8 cellular contexts compared by ENCODE assay signal in genomic region chr19:16417660-16418596, GRCh38. TPM values are rescaled to one million over a fixed set of nuclear protein-coding genes. Genes with fewer than 3 reads are reported as not detected.
DNase-seq lines count a peak whose midpoint lies in the region; ATAC-seq and TF ChIP-seq lines count a peak whose summit lies in the region.

No MANE protein-coding gene starts in this region.

- H3K4me2 ChIP-seq in DOHH2 (ENCODE audit: low read length) (no peak overlapping the region), hepatocyte (no peak overlapping the region)

- H3F3A ChIP-seq in DOHH2 (ENCODE audit: control insufficient read depth, insufficient read depth) = no peaks in the 10 kb centered on the region

- WGBS in hepatocyte (ENCODE audit: low lambda C conversion rate, missing lambda C conversion rate) = 70% methylated on average over 33 of the region's 33 CpGs

- H3K4me3 ChIP-seq in DOHH2 (ENCODE audit: low read length) (no peak overlapping the region), hepatocyte (no peak overlapping the region)

- H3K9me3 ChIP-seq in DOHH2 (ENCODE audit: control insufficient read depth, insufficient read depth, low read length) = no peaks in the 10 kb centered on the region
- H3K9me3 ChIP-seq in hepatocyte (ENCODE audit: low read depth) = no peaks in the 10 kb centered on the region

- peak; percentile 97 for TF ChIP-seq CTCF in DOHH2 (IDR thresholded peaks at IDR 0.05; ENCODE audit: low read depth, low read length, poor library complexity, severe bottlenecking)
- TF ChIP-seq CTCF in hepatocyte (IDR thresholded peaks at IDR 0.05; ENCODE audit: poor library complexity) = peak; percentile 63

- no peak overlapping the region for H3K27ac ChIP-seq in DOHH2 (ENCODE audit: low read depth, low read length)
- no peak overlapping the region for H3K27ac ChIP-seq in hepatocyte

- DNase-seq in HT1080 (ENCODE audit: low read depth) = peak; percentile 51
- DNase-seq in T-helper 9 cell = peak; percentile 60
- peak; percentile 2 for DNase-seq in amniotic stem cell (lab: John Stamatoyannopoulos, UW)
- peak; percentile 75 for DNase-seq in hepatocyte (ENCODE audit: low spot score)
- peak; percentile 35 to 53 for DNase-seq in stimulated activated CD4-positive, alpha-beta T cell treated with anti-CD3 and anti-CD28 coated beads, Interleukin-12 subunit alpha, Interleukin-12 subunit beta, amount 100 ng/mL, for 24 hours (ENCODE audit: low read depth in 2 of 2)

- ATAC-seq in HG02870 (IDR thresholded peaks at IDR 0.05; ENCODE audit: unreplicated experiment) = no peak
- no peak for ATAC-seq in HG03159 (IDR thresholded peaks at IDR 0.05; ENCODE audit: unreplicated experiment)

- H4K20me1 ChIP-seq in DOHH2 (ENCODE audit: control insufficient read depth, insufficient read depth, low read depth, low read length) = no peaks in the 10 kb centered on the region
- peaks cover 3% of the 10 kb centered on the region for H4K20me1 ChIP-seq in hepatocyte (ENCODE audit: insufficient read depth, poor library complexity, severe bottlenecking)

- H2AFZ ChIP-seq in hepatocyte = no peak overlapping the region

- H3K4me1 ChIP-seq in DOHH2 (ENCODE audit: control insufficient read depth, low read length) (peaks cover 7% of the 10 kb centered on the region), hepatocyte (ENCODE audit: insufficient read depth) (no peaks in the 10 kb centered on the region)

- H3K9me2 ChIP-seq in DOHH2 (replicated peaks; ENCODE audit: control insufficient read depth, low read length) (no peaks in the 10 kb centered on the region), hepatocyte (replicated peaks; ENCODE audit: insufficient read depth) (no peaks in the 10 kb centered on the region)

- H3K36me3 ChIP-seq in DOHH2 (ENCODE audit: control insufficient read depth, low read length) (peaks cover 83% of the 10 kb centered on the region), hepatocyte (replicated peaks; ENCODE audit: insufficient read depth, low read depth) (no peaks in the 10 kb centered on the region)

- H3K27me3 ChIP-seq in DOHH2 (ENCODE audit: control insufficient read depth, low read length) = no peaks in the 10 kb centered on the region
- no peaks in the 10 kb centered on the region for H3K27me3 ChIP-seq in hepatocyte

- no peaks in the 10 kb centered on the region for H3K79me2 ChIP-seq in DOHH2 (ENCODE audit: control insufficient read depth, low read length)
- H3K79me2 ChIP-seq in hepatocyte = no peaks in the 10 kb centered on the region

RNA-seq across cellular contexts. Expression of gene EPS15L1, which starts 53.8 kb away (rescaled TPM):
- total RNA-seq in HT1080 (2014; rRNA removed; shearing (Covaris generic)) = 8.5 and 8.6 TPM in 2 replicates
- 18.4 and 19.2 TPM in 2 replicates for polyA plus RNA-seq in HT1080 (2015; cell fraction: cytosol; rRNA removed)
- 25.3 and 30.1 TPM in 2 replicates for polyA plus RNA-seq in HT1080 (2015; cell fraction: nucleus; rRNA removed)
- total RNA-seq in hepatocyte = 10.2 and 15.9 TPM in 2 replicates
- polyA plus RNA-seq in hepatocyte = 26.8 and 27.7 TPM in 2 replicates

Comparison
In these comparisons a context has a peak if more than half of its experiments do, and no peak if none do; other contexts are left out.
1. DNase-seq: peak in every context shown above with its lines; median percentile 75 in hepatocyte; 60 in T-helper 9 cell; 51 in HT1080; 44 in stimulated activated CD4-positive, alpha-beta T cell treated with anti-CD3 and anti-CD28 coated beads, Interleukin-12 subunit alpha, Interleukin-12 subunit beta, amount 100 ng/mL, for 24 hours; 2 in amniotic stem cell.